Comparison of ENCODE assay signal across 8 cellular contexts in the genomic region with DNA sequence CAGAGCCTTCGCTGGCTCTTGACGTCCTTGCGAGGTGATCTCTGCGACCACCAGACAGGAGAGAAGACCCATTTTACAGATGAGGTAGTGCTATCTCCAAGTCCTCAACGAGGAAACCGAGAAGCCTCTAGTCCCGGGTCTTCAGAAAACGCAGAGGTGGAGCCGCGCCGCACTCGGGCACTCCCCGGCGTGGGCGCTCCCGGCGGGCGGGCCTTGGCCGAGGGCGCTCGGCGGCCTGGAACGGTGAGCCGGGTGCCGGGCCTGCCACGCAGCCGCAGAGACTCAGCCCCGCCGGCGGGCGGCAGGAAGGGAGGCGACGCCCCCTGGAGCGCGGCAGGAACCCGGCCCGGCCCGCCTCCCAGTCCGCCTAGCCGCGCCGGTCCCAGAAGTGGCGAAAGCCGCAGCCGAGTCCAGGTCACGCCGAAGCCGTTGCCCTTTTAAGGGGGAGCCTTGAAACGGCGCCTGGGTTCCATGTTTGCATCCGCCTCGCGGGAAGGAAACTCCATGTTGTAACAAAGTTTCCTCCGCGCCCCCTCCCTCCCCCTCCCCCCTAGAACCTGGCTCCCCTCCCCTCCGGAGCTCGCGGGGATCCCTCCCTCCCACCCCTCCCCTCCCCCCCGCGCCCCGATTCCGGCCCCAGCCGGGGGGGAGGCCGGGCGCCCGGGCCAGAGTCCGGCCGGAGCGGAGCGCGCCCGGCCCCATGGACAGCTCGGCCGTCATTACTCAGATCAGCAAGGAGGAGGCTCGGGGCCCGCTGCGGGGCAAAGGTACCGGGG. TPM values are rescaled to one million over a fixed set of nuclear protein-coding genes. Genes with fewer than 3 reads are reported as not detected.
DNase-seq lines count a peak whose midpoint lies in the region; ATAC-seq and TF ChIP-seq lines count a peak whose summit lies in the region.

A gene with protein sequence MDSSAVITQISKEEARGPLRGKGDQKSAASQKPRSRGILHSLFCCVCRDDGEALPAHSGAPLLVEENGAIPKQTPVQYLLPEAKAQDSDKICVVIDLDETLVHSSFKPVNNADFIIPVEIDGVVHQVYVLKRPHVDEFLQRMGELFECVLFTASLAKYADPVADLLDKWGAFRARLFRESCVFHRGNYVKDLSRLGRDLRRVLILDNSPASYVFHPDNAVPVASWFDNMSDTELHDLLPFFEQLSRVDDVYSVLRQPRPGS (plus strand): TSS at position 478 of the 776 bp plus-strand sequence. CDS start 223 bp downstream, at position 701.

- H3K4me1 ChIP-seq in Peyer's patch (peaks cover 0 to 42% (median 27%) of the 10 kb centered on the region in 4 donors), muscle layer of duodenum (ENCODE audit: control insufficient read depth in 1 of 2, insufficient read depth in 2 of 2, low read length in 2 of 2) (peaks cover 9 to 41% of the 10 kb centered on the region in 2 donors)

- DNase-seq in DMS153 (lab: John Stamatoyannopoulos, UW) (peak; percentile 81), KBM-7 (peak; percentile 96), Peyer's patch (peak; percentile 95 to 99 (median 98))
- DNase-seq in activated T-cell treated with anti-CD3 and anti-CD28 coated beads, Interleukin-2, amount 50 U/mL, for 48 hours, result peak; percentile 92 to 94
- peak; percentile 88 to 90 for DNase-seq in stimulated activated CD8-positive, alpha-beta memory T cell treated with anti-CD3 and anti-CD28 coated beads, Interleukin-7, amount 100 ng/mL, for 4 hours (ENCODE audit: low read depth in 2 of 2)

- H3K9me3 ChIP-seq in Peyer's patch (no peaks in the 10 kb centered on the region), muscle layer of duodenum (ENCODE audit: control insufficient read depth in 1 of 2, low read length in 2 of 2) (no peaks in the 10 kb centered on the region)

- ATAC-seq in GM21619 (IDR thresholded peaks at IDR 0.05; ENCODE audit: unreplicated experiment), result peak; percentile 30
- peak; percentile 73 for ATAC-seq in esophagus mucosa

- in situ Hi-C loops in KBM-7 (cut with MboI; ENCODE audit: low pct_unique_long_range_greater_than_20kb, low sequenced_read_pairs), result loop anchor here (10.0 kb wide), 1 partner anchor 105 kb away; a partner anchor contains a TSS

- peak in 4 of 6 experiments; percentile 8 to 28 (median 20) for TF ChIP-seq CTCF in Peyer's patch (IDR thresholded peaks at IDR 0.05)

- H3K27ac ChIP-seq in Peyer's patch (peak within 1 kb of the TSS; percentile 95 to 99 (median 98)), muscle layer of duodenum (ENCODE audit: low read length) (peak within 1 kb of the TSS; percentile 93)

- H3K4me3 ChIP-seq in Peyer's patch (peak within 1 kb of the TSS; percentile 75 to 97 (median 89)), muscle layer of duodenum (ENCODE audit: low read depth in 1 of 2, low read length in 2 of 2) (peak within 1 kb of the TSS; percentile 55 to 88)

- H3K36me3 ChIP-seq in Peyer's patch (peaks cover 0 to 34% (median 0%) of the 10 kb centered on the region in 3 donors), muscle layer of duodenum (ENCODE audit: control insufficient read depth in 1 of 2, insufficient read depth in 2 of 2, low read length in 2 of 2) (peaks cover 7 to 32% of the 10 kb centered on the region in 2 donors)

- no peaks in the 10 kb centered on the region for H3K27me3 ChIP-seq in Peyer's patch
- no peaks in the 10 kb centered on the region for H3K27me3 ChIP-seq in muscle layer of duodenum (ENCODE audit: low read depth, low read length)

- peak; percentile 73 to 79 for TF ChIP-seq POLR2A in Peyer's patch (IDR thresholded peaks at IDR 0.05)

RNA-seq across cellular contexts. Expression of the gene that starts here (rescaled TPM):
- total RNA-seq in Peyer's patch, result 100 to 1,000 TPM; 105 to 207 (median 184) TPM
- 64.2 TPM for total RNA-seq in esophagus mucosa

Comparison
In these comparisons a context has a peak if more than half of its experiments do, and no peak if none do; other contexts are left out.
1. Peak in every context shown above with its lines: DNase-seq, ATAC-seq, H3K4me3 ChIP-seq and H3K27ac ChIP-seq.